Comparison of ENCODE assay signal across 15 cellular contexts in the genomic region with DNA sequence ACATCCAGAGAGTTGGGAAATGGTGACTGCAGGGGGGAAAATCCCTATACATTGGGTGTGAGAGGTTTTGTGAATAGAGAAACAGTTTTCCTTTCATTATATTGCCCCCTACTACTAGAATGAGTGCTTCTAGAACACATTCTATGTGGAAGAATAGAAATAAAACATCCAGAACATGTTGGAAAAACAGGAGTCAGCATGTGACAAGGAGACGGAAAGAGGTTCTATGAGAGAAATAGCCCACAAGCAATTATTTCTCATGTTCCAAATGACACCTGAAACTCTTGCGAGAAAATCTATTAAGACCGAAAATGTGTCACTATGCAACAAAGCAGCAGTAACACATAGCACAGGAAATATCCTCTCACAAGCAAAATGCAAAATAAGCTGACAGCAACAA.
DNase-seq lines count a peak whose midpoint lies in the region; ATAC-seq lines count a peak whose summit lies in the region.
"Had no signal": no experiment of that assay in that cellular context is flagged by ENCODE, and none has a peak within 500 bp of the region (broad histone marks: within the 10 kb centered on the region; RNA-seq: fewer than 3 reads in every experiment).

No MANE protein-coding gene starts in this region.

- DNase-seq in NOMO-1 treated with DMSO at 0.1 percent for 48 hours (lab: John Stamatoyannopoulos, UW; ENCODE audit: unreplicated experiment) (no peak), germinal center (ENCODE audit: low spot score) (no peak), SHP77 treated with DMSO at 0.1 percent for 48 hours (lab: John Stamatoyannopoulos, UW) (no peak), NCI-H1436 treated with DMSO at 0.1 percent for 48 hours (lab: John Stamatoyannopoulos, UW) (no peak)
- DNase-seq: activated CD8-positive, alpha-beta memory T cell treated with anti-CD3 and anti-CD28 coated beads, Interleukin-2, amount 10 ng/mL, durations not matched to agents 7 days and 5 days; activated naive CD8-positive, alpha-beta T cell treated with anti-CD3 and anti-CD28 coated beads for 36 hours; NCI-H1694; NCI-H82; SJCRH30 had no signal

- ATAC-seq in GM18868 (IDR thresholded peaks at IDR 0.05; ENCODE audit: unreplicated experiment) = peak; percentile 71
- peak; percentile 63 for ATAC-seq in GM21528 (IDR thresholded peaks at IDR 0.05; ENCODE audit: low FRiP score, unreplicated experiment)
- ATAC-seq in HG03025 (IDR thresholded peaks at IDR 0.05; ENCODE audit: low FRiP score, unreplicated experiment) = peak; percentile 60
- ATAC-seq in HG03575 (IDR thresholded peaks at IDR 0.05; ENCODE audit: extremely low read depth, insufficient number of reproducible peaks, low FRiP score, unreplicated experiment) = peak; percentile 38
- ATAC-seq: activated CD8-positive, alpha-beta memory T cell treated with anti-CD3 and anti-CD28 coated beads, Interleukin-2, amount 10 ng/mL, durations not matched to agents 7 days and 5 days; esophagus mucosa; stimulated activated effector memory CD8-positive, alpha-beta T cell treated with anti-CD3 and anti-CD28 coated beads, Interleukin-12 subunit alpha, Interleukin-12 subunit beta, amount 100 ng/mL, for 72 hours had no signal
